In the genomic region with DNA sequence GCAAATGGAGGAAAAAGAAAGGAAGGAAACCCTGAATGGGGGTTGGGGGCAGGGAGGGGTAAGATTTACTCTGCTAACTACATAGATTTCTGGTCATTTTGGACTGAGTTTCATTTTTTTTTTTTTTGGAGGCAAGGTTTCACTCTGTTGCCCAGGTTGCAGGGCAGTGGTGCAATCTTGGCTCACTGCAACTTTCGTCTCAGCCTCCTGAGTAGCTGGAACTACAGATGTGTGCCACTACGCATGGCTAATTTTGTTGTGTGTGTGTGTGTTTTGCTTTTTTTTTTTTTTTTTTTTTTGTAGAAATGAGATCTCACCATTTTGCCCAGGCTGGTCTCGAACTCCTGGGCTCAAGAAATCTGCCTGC, we compare ENCODE assay signal across 19 cellular contexts.
DNase-seq lines count a peak whose midpoint lies in the region; ATAC-seq and TF ChIP-seq lines count a peak whose summit lies in the region.
"Had no signal": no experiment of that assay in that cellular context is flagged by ENCODE, and none has a peak within 500 bp of the region (broad histone marks: within the 10 kb centered on the region; RNA-seq: fewer than 3 reads in every experiment).

No MANE protein-coding gene starts in this region.

- peak; percentile 68 for DNase-seq in AG10803 (ENCODE audit: low read depth)
- DNase-seq in SJCRH30, result no peak
- DNase-seq in iris pigment epithelial cell (ENCODE audit: low read depth), result peak; percentile 48
- no peak for DNase-seq in NCI-H748 treated with DMSO at 0.1 percent for 48 hours (lab: John Stamatoyannopoulos, UW)
- no peak for DNase-seq in NCI-H146 (lab: John Stamatoyannopoulos, UW)
- no peak for DNase-seq in NCI-H446 treated with DMSO at 0.1 percent for 48 hours (lab: John Stamatoyannopoulos, UW)
- DNase-seq: activated naive CD4-positive, alpha-beta T cell treated with Interleukin-2 at 50 U/mL for 16 hours; effector CD4-positive, alpha-beta T cell; NCI-H1694; NCI-H446; retina; stimulated activated CD4-positive, alpha-beta T cell treated with anti-CD3 and anti-CD28 coated beads, Interleukin-4, amount 100 ng/mL, for 1 hour had no signal

- no peak overlapping the region for H3K4me3 ChIP-seq in AG10803 (ENCODE audit: low read length)
- H3K4me3 ChIP-seq in SJCRH30, result no peak overlapping the region
- H3K4me3 ChIP-seq: lung, thoracic aorta had no signal

- peak overlapping the region; percentile 90 for H3K27ac ChIP-seq in SJCRH30
- H3K27ac ChIP-seq: HL-60, KMS-11 had no signal

- ATAC-seq in GM21786 (IDR thresholded peaks at IDR 0.05; ENCODE audit: unreplicated experiment) (peak; percentile 17), HG03439 (IDR thresholded peaks at IDR 0.05; ENCODE audit: unreplicated experiment) (no peak)
- ATAC-seq: activated CD4-positive, CD25-positive, alpha-beta regulatory T cell treated with anti-CD3 and anti-CD28 coated beads, Interleukin-2, amount 50 U/mL, for 24 hours had no signal

- peaks cover 30% of the 10 kb centered on the region for H3K4me1 ChIP-seq in SJCRH30

- TF ChIP-seq CTCF in AG10803 (conservative IDR thresholded peaks at IDR 0.05; ENCODE audit: low read length), result no peak

- H3K36me3 ChIP-seq in SJCRH30, result 0 out of 2 replicates have a peak, but pooled peaks cover under 1% of the 10 kb centered on the region
- H3K36me3 ChIP-seq: thoracic aorta had no signal

- H3K27me3 ChIP-seq in SJCRH30, result no peaks in the 10 kb centered on the region

- no peaks in the 10 kb centered on the region for H3K9me3 ChIP-seq in SJCRH30 (replicated peaks)
- H3K9me3 ChIP-seq: thoracic aorta had no signal

Comparison
In these comparisons a context has a peak if more than half of its experiments do, and no peak if none do; other contexts are left out.
1. DNase-seq: peak in AG10803 (single experiment) and iris pigment epithelial cell (single experiment); none in SJCRH30 (0 of 2), NCI-H748 treated with DMSO at 0.1 percent for 48 hours (single experiment), NCI-H146 (single experiment) and NCI-H446 treated with DMSO at 0.1 percent for 48 hours (single experiment).